ENCODE assay signal across 23 cellular contexts in genomic region chr12:80205960-80206359, GRCh38.
"Had no signal": no experiment of that assay in that cellular context is flagged by ENCODE, and none has a peak within 500 bp of the region (broad histone marks: within the 10 kb centered on the region; RNA-seq: fewer than 3 reads in every experiment).

No MANE protein-coding gene starts in this region.

- ATAC-seq: activated T-helper 17 cell treated with anti-CD3 and anti-CD28 coated beads, Interleukin-2, amount 50 U/mL, for 72 hours; PC-3; SK-N-SH treated with all-trans-retinoic acid at 6 μM for 48 hours had no signal

- H3K4me3 ChIP-seq: colonic mucosa, SJSA1 had no signal

- H3K27ac ChIP-seq: brain microvascular endothelial cell, colonic mucosa, SJSA1 had no signal

- H3K9me3 ChIP-seq: colonic mucosa, SJSA1 had no signal

- H3K36me3 ChIP-seq: brain microvascular endothelial cell, colonic mucosa, SJSA1 had no signal

- DNase-seq: activated B cell treated with CpG ODN at 0.5 μM for 24 hours; activated CD4-positive, alpha-beta T cell treated with anti-CD3 and anti-CD28 coated beads for 1 hour; activated CD4-positive, alpha-beta T cell treated with anti-CD3 and anti-CD28 coated beads, Interleukin-2, amount 10 ng/mL, durations not matched to agents 24 days and 14 days; activated CD4-positive, alpha-beta T cell treated with anti-CD3 and anti-CD28 coated beads, Interleukin-2, amount 50 U/mL, for 48 hours; activated gamma-delta T cell; activated naive CD4-positive, alpha-beta T cell treated with anti-CD3 and anti-CD28 coated beads, Interleukin-2, amount 10 ng/mL, durations not matched to agents 7 days and 5 days; activated naive CD8-positive, alpha-beta T cell treated with anti-CD3 and anti-CD28 coated beads for 36 hours; activated T-cell treated with anti-CD3 and anti-CD28 coated beads for 4 hours; activated T-cell treated with anti-CD3 and anti-CD28 coated beads, Interleukin-2, amount 50 U/mL, for 48 hours; brain microvascular endothelial cell; caudate nucleus; colonic mucosa; MM.1S; NCI-H146; NCI-H187 treated with DMSO at 0.1 percent for 48 hours; NCI-H2081 treated with DMSO at 0.1 percent for 48 hours; NCI-H345; NCI-H510A treated with DMSO at 0.1 percent for 48 hours; PC-3; SHP77 had no signal

- H3K4me1 ChIP-seq: colonic mucosa, SJSA1 had no signal

- H3K27me3 ChIP-seq: brain microvascular endothelial cell, colonic mucosa, SJSA1 had no signal
